Comparison of ENCODE assay signal across 27 cellular contexts in genomic region chr4:5822617-5823016, GRCh38.
"Had no signal": no experiment of that assay in that cellular context is flagged by ENCODE, and none has a peak within 500 bp of the region (broad histone marks: within the 10 kb centered on the region; RNA-seq: fewer than 3 reads in every experiment).

No MANE protein-coding gene starts in this region.

- H3K9me3 ChIP-seq: ascending aorta, gastroesophageal sphincter, ovary, prostate gland, testis, transverse colon had no signal

- H3K4me3 ChIP-seq: ascending aorta, gastroesophageal sphincter, ovary, prostate gland, skin epidermis, testis, transverse colon had no signal

- ATAC-seq: gastroesophageal sphincter; sciatic nerve; stimulated activated naive CD8-positive, alpha-beta T cell treated with anti-CD3 and anti-CD28 coated beads, Interleukin-15, Interleukin-2, amounts not matched to agents 100 U/mL and 50 U/mL, for 24 hours had no signal

- H3K27ac ChIP-seq: ascending aorta, brain microvascular endothelial cell, gastroesophageal sphincter, ovary, prostate gland, skin epidermis, testis, transverse colon had no signal

- DNase-seq: activated B cell treated with CpG ODN at 0.5 μM for 24 hours; activated CD8-positive, alpha-beta memory T cell treated with anti-CD3 and anti-CD28 coated beads for 24 hours; activated CD8-positive, alpha-beta memory T cell treated with anti-CD3 and anti-CD28 coated beads, Interleukin-2, amount 50 U/mL, for 4 hours; activated gamma-delta T cell; activated naive CD4-positive, alpha-beta T cell treated with anti-CD3 and anti-CD28 coated beads, Interleukin-2, amount 10 ng/mL, durations not matched to agents 7 days and 5 days; activated naive CD8-positive, alpha-beta T cell treated with anti-CD3 and anti-CD28 coated beads, Interleukin-2, amount 10 ng/mL, durations not matched to agents 7 days and 5 days; activated T-cell treated with anti-CD3 and anti-CD28 coated beads, Interleukin-2, amount 50 U/mL, for 1 hour; brain microvascular endothelial cell; caudate nucleus; head of caudate nucleus; hypothalamus; immature natural killer cell; naive B cell; ovary; retina; stimulated activated CD4-positive, alpha-beta T cell treated with anti-CD3 and anti-CD28 coated beads, Interleukin-12 subunit alpha, Interleukin-12 subunit beta, amount 100 ng/mL, for 4 hours; stimulated activated CD4-positive, alpha-beta T cell treated with anti-CD3 and anti-CD28 coated beads, Interleukin-4, amount 100 ng/mL, for 1 hour; stimulated activated naive CD8-positive, alpha-beta T cell treated with anti-CD3 and anti-CD28 coated beads, Interleukin-15, Interleukin-2, amounts not matched to agents 100 U/mL and 50 U/mL, for 24 hours; T1000; testis; transverse colon had no signal

- H3K27me3 ChIP-seq: ascending aorta, brain microvascular endothelial cell, gastroesophageal sphincter, ovary, testis, transverse colon had no signal

- FAIRE-seq: endothelial cell of umbilical vein had no signal

- H3K4me1 ChIP-seq: ascending aorta, prostate gland, testis had no signal

- H3K36me3 ChIP-seq: ovary, prostate gland, transverse colon had no signal
